In the genomic region with DNA sequence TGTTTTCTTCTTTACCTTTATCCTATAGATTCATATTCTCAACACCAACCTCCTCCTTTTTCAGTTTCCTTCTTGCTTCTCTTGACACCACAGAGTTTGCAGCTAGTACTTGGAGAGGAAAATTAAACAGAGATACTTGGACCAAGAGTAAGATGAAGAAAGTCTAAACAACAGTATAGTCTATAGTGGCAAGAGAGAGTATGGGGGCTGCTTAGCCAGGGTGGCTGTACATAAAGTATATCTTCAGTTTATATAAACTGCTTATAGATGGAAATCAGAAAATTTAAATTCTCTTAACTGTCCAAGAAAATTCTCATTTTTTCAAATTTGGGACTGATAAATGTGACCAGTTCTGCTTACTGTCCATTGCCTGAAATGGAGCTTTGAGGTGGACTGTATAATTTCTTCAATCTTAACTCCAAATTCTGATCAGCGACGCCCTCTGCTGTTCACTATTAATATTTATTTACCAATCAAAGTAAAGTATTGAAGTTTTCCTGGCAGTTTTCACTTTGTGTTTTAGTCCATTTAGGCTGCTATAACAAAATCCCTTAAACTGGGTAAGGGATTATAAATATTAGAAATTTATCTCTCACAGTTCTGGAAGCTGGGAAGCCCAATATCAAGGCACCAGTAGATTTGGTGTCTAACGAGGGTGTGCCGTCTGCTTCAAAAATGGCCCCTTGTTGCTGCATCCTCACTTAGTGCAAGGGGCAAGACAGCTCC, we compare ENCODE assay signal across 8 cellular contexts. TPM values are rescaled to one million over a fixed set of nuclear protein-coding genes. Genes with fewer than 3 reads are reported as not detected.
A peak's percentile ranks its signal among the peaks of the same experiment; 100 is the strongest.
DNase-seq lines count a peak whose midpoint lies in the region; ATAC-seq, FAIRE-seq and TF ChIP-seq lines count a peak whose summit lies in the region.

No MANE protein-coding gene starts in this region.

- FAIRE-seq in TTC549 (lab: Jason Lieb, UNC) = peak; percentile 95

- H3K4me3 ChIP-seq in Jurkat, Clone E6-1 (ENCODE audit: low read length) = no peak overlapping the region
- no peak overlapping the region for H3K4me3 ChIP-seq in fibroblast of villous mesenchyme (ENCODE audit: low read depth, low read length)

- DNase-seq in NOMO-1 treated with DMSO at 0.1 percent for 48 hours (lab: John Stamatoyannopoulos, UW; ENCODE audit: unreplicated experiment) (peak; percentile 18), NOMO-1 treated with dmso at 0.1 percent for 144 hours (lab: John Stamatoyannopoulos, UW; ENCODE audit: unreplicated experiment) (no peak), fibroblast of villous mesenchyme (ENCODE audit: low read depth) (peak; percentile 48), retina (peak; percentile 30), NCI-H128 (lab: John Stamatoyannopoulos, UW; ENCODE audit: unreplicated experiment) (no peak)
- peak; percentile 26 for DNase-seq in Jurkat, Clone E6-1 (ENCODE audit: low read depth, low spot score)

- ATAC-seq in HG02885 (IDR thresholded peaks at IDR 0.05; ENCODE audit: poor library complexity, unreplicated experiment) = no peak

- TF ChIP-seq CTCF in fibroblast of villous mesenchyme (IDR thresholded peaks at IDR 0.05; ENCODE audit: insufficient read depth, low read depth, low read length) = peak; percentile 43

RNA-seq across cellular contexts. Expression of a gene that starts 14.8 kb away (rescaled TPM):
- 16.7 TPM for polyA plus RNA-seq in Jurkat, Clone E6-1 (2012; ENCODE audit: insufficient read depth, insufficient read length)
- total RNA-seq in fibroblast of villous mesenchyme = 5.5 and 6.5 TPM in 2 replicates

Comparison
In these comparisons a context has a peak if more than half of its experiments do, and no peak if none do; other contexts are left out.
1. DNase-seq: peak in NOMO-1 treated with DMSO at 0.1 percent for 48 hours (single experiment), Jurkat, Clone E6-1 (single experiment), fibroblast of villous mesenchyme (single experiment) and retina (single experiment); none in NOMO-1 treated with dmso at 0.1 percent for 144 hours (single experiment) and NCI-H128 (single experiment).